ENCODE assay signal across 16 cellular contexts in the genomic region with DNA sequence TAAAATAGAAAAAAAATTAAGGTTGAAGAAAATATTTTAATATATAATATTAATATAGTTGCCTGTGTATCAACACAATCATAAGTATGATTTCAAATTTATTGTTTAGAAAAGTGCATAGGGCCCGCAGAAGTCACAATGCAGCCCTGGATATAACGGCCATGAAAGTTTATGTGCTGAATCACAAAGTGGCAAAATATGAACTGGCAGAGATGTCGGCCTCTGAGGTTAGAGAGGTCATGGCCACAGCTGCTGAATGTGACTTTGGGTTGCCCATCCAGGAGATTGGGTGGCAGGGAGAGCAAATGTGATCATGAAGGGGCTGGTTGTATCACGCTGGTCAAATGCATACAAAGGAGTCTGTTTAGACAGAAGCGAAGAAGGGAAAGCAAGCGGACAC. TPM values are rescaled to one million over a fixed set of nuclear protein-coding genes. Genes with fewer than 3 reads are reported as not detected.
DNase-seq lines count a peak whose midpoint lies in the region; ATAC-seq lines count a peak whose summit lies in the region.
"Had no signal": no experiment of that assay in that cellular context is flagged by ENCODE, and none has a peak within 500 bp of the region (broad histone marks: within the 10 kb centered on the region; RNA-seq: fewer than 3 reads in every experiment).

No MANE protein-coding gene starts in this region.

- ATAC-seq in HG03025 (IDR thresholded peaks at IDR 0.05; ENCODE audit: low FRiP score, unreplicated experiment): no peak
- ATAC-seq in GM18861 (IDR thresholded peaks at IDR 0.05; ENCODE audit: unreplicated experiment): no peak
- ATAC-seq: HCT116 had no signal

- intact Hi-C loops in posterior vena cava (cut with DNase I): no loop called here

- peak; percentile 96 for DNase-seq in LHCN-M2 (ENCODE audit: low read depth)
- DNase-seq in RPMI7951 (ENCODE audit: low read depth): peak; percentile 26
- DNase-seq in posterior vena cava (ENCODE audit: low spot score): peak; percentile 7
- DNase-seq in NCI-H1694 treated with DMSO at 0.1 percent for 48 hours (lab: John Stamatoyannopoulos, UW): no peak
- DNase-seq: C1 segment of cervical spinal cord; Calu3; CD4-positive, alpha-beta memory T cell; COR-L47; DMS53; DMS79 treated with DMSO at 0.1 percent for 48 hours; GF-D8; GM23248 had no signal

RNA-seq across cellular contexts. Expression of a gene that starts 35.7 kb away (rescaled TPM):
- total RNA-seq in LHCN-M2 (2014; rRNA removed) (0.96 and 1.1 TPM in 2 replicates), posterior vena cava (1 to 10 TPM in 1 of 2 donors, under 1 TPM in 1; 0.43 to 1.0 TPM)
- polyA plus RNA-seq in LHCN-M2 (2012): 0.96 TPM
- 0.12 TPM in 1 of 2 replicates, not detected in the other for total RNA-seq in RPMI7951 (2014; rRNA removed; shearing (Covaris generic))

RNA-seq across cellular contexts. Expression of a gene that starts 43.9 kb away (rescaled TPM):
- 17.4 and 23.0 TPM in 2 replicates for total RNA-seq in LHCN-M2 (2014; rRNA removed)
- polyA plus RNA-seq in LHCN-M2 (2012): 26.9 TPM
- total RNA-seq in RPMI7951 (2014; rRNA removed; shearing (Covaris generic)): 14.4 and 15.4 TPM in 2 replicates
- total RNA-seq in posterior vena cava: 10 to 100 TPM; 31.3 to 31.7 TPM

RNA-seq across cellular contexts. Expression of a gene that starts 44.1 kb away (rescaled TPM):
- 91.9 and 104 TPM in 2 replicates for total RNA-seq in LHCN-M2 (2014; rRNA removed)
- 148 TPM for polyA plus RNA-seq in LHCN-M2 (2012)
- 58.0 and 77.2 TPM in 2 replicates for total RNA-seq in RPMI7951 (2014; rRNA removed; shearing (Covaris generic))
- total RNA-seq in posterior vena cava: 10 to 100 TPM; 79.4 to 86.2 TPM

RNA-seq across cellular contexts. Expression of a gene that starts 47.9 kb away (rescaled TPM):
- 7.9 and 9.1 TPM in 2 replicates for total RNA-seq in LHCN-M2 (2014; rRNA removed)
- 6.5 TPM for polyA plus RNA-seq in LHCN-M2 (2012)
- 3.2 and 3.4 TPM in 2 replicates for total RNA-seq in RPMI7951 (2014; rRNA removed; shearing (Covaris generic))
- 1 to 10 TPM; 2.8 to 4.0 TPM for total RNA-seq in posterior vena cava
- total RNA-seq: A172 had no signal

RNA-seq across cellular contexts. Expression of a gene that starts 51.7 kb away (rescaled TPM):
- total RNA-seq in LHCN-M2 (2014; rRNA removed) (17.4 and 22.2 TPM in 2 replicates), posterior vena cava (10 to 100 TPM; 29.8 to 32.2 TPM)
- polyA plus RNA-seq in LHCN-M2 (2012): 58.5 TPM
- total RNA-seq in RPMI7951 (2014; rRNA removed; shearing (Covaris generic)): 26.6 and 30.0 TPM in 2 replicates
